ENCODE assay signal across 5 cellular contexts in genomic region chr22:39580795-39581194, GRCh38. TPM values are rescaled to one million over a fixed set of nuclear protein-coding genes. Genes with fewer than 3 reads are reported as not detected.
"Had no signal": no experiment of that assay in that cellular context is flagged by ENCODE, and none has a peak within 500 bp of the region (broad histone marks: within the 10 kb centered on the region; RNA-seq: fewer than 3 reads in every experiment).

No MANE protein-coding gene starts in this region.

- H3K27ac ChIP-seq: GM23248 had no signal

- H2AFZ ChIP-seq: GM23248 had no signal

- DNase-seq: GM23248, GOT3, H9, HCEC 1CT, IMR-90 had no signal

- H3K4me3 Mint-ChIP-seq: H9 had no signal

- H3K9ac ChIP-seq: GM23248 had no signal

- H3K4me3 ChIP-seq: GM23248 had no signal

RNA-seq across cellular contexts. Expression of gene CACNA1I, which starts 10.2 kb away (rescaled TPM):
- total RNA-seq: GM23248 had no signal
- polyA plus RNA-seq: GM23248 had no signal
